8 cellular contexts compared by ENCODE assay signal in genomic region chr2:86068098-86069047, GRCh38. TPM values are rescaled to one million over a fixed set of nuclear protein-coding genes. Genes with fewer than 3 reads are reported as not detected.
DNase-seq lines count a peak whose midpoint lies in the region; ATAC-seq lines count a peak whose summit lies in the region.

No MANE protein-coding gene starts in this region.

- intact Hi-C loops in activated CD4-positive, alpha-beta T cell treated with anti-CD3 and anti-CD28 coated beads for 36 hours (cut with DNase I, micrococcal nuclease) = no loop called here

- peaks cover 75% of the 10 kb centered on the region for H3K36me3 Mint-ChIP-seq in activated CD4-positive, alpha-beta T cell treated with anti-CD3 and anti-CD28 coated beads for 36 hours (ENCODE audit: low read depth)
- H3K36me3 Mint-ChIP-seq in stimulated activated naive CD8-positive, alpha-beta T cell treated with anti-CD3 and anti-CD28 coated beads, Interleukin-15, Interleukin-2, amounts not matched to agents 100 ng/mL and 50 ng/mL, for 24 hours (ENCODE audit: low read depth) = peaks cover 88% of the 10 kb centered on the region

- CTCF ChIA-PET in activated CD4-positive, alpha-beta T cell treated with anti-CD3 and anti-CD28 coated beads for 36 hours (lab: Charles Lee) = interaction anchor here (0.6 to 1.5 kb wide), 5 partner anchors 9 to 340 kb away, joined by 3 to 5 read pairs (median 4); no protein-coding TSS in a partner anchor

- H3K4me1 ChIP-seq in HAP-1 = no peaks in the 10 kb centered on the region

- peak; percentile 63 for DNase-seq in activated CD4-positive, alpha-beta T cell treated with anti-CD3 and anti-CD28 coated beads for 36 hours
- DNase-seq in activated CD4-positive, alpha-beta T cell treated with anti-CD3 and anti-CD28 coated beads for 1 hour = no peak
- DNase-seq in SHP77 (lab: John Stamatoyannopoulos, UW) (peak; percentile 78 to 89), HAP-1 (ENCODE audit: low spot score in 2 of 2) (no peak), SKM-1 treated with dmso at 0.1 percent for 144 hours (lab: John Stamatoyannopoulos, UW; ENCODE audit: unreplicated experiment) (no peak), cerebellar nuclear complex (lab: John Stamatoyannopoulos, UW) (no peak)
- DNase-seq in central memory CD4-positive, alpha-beta T cell = peak; percentile 29

- peaks cover 87% of the 10 kb centered on the region for H3K36me3 ChIP-seq in HAP-1 (replicated peaks)

- no peak overlapping the region for H3K4me3 Mint-ChIP-seq in activated CD4-positive, alpha-beta T cell treated with anti-CD3 and anti-CD28 coated beads for 36 hours
- H3K4me3 Mint-ChIP-seq in stimulated activated naive CD8-positive, alpha-beta T cell treated with anti-CD3 and anti-CD28 coated beads, Interleukin-15, Interleukin-2, amounts not matched to agents 100 ng/mL and 50 ng/mL, for 24 hours = no peak overlapping the region

- H3K27ac Mint-ChIP-seq in activated CD4-positive, alpha-beta T cell treated with anti-CD3 and anti-CD28 coated beads for 36 hours = peak overlapping the region; percentile 47
- peak overlapping the region; percentile 50 for H3K27ac Mint-ChIP-seq in stimulated activated naive CD8-positive, alpha-beta T cell treated with anti-CD3 and anti-CD28 coated beads, Interleukin-15, Interleukin-2, amounts not matched to agents 100 ng/mL and 50 ng/mL, for 24 hours

- no peaks in the 10 kb centered on the region for H3K27me3 Mint-ChIP-seq in activated CD4-positive, alpha-beta T cell treated with anti-CD3 and anti-CD28 coated beads for 36 hours
- H3K27me3 Mint-ChIP-seq in stimulated activated naive CD8-positive, alpha-beta T cell treated with anti-CD3 and anti-CD28 coated beads, Interleukin-15, Interleukin-2, amounts not matched to agents 100 ng/mL and 50 ng/mL, for 24 hours = no peaks in the 10 kb centered on the region

- POLR2A ChIA-PET in activated CD4-positive, alpha-beta T cell treated with anti-CD3 and anti-CD28 coated beads for 36 hours (lab: Charles Lee) = no interaction called here

- H3K9me3 ChIP-seq in HAP-1 = no peaks in the 10 kb centered on the region; the same call in 1 of the 2 replicates

- peaks cover 24% of the 10 kb centered on the region for H3K4me1 Mint-ChIP-seq in activated CD4-positive, alpha-beta T cell treated with anti-CD3 and anti-CD28 coated beads for 36 hours
- H3K4me1 Mint-ChIP-seq in stimulated activated naive CD8-positive, alpha-beta T cell treated with anti-CD3 and anti-CD28 coated beads, Interleukin-15, Interleukin-2, amounts not matched to agents 100 ng/mL and 50 ng/mL, for 24 hours (ENCODE audit: low read depth) = peaks cover 28% of the 10 kb centered on the region

- no peaks in the 10 kb centered on the region for H3K27me3 ChIP-seq in HAP-1 (ENCODE audit: low read depth)

- peak; percentile 98 for ATAC-seq in activated CD4-positive, alpha-beta T cell treated with anti-CD3 and anti-CD28 coated beads for 36 hours

- H3K9me3 Mint-ChIP-seq in activated CD4-positive, alpha-beta T cell treated with anti-CD3 and anti-CD28 coated beads for 36 hours (ENCODE audit: low read depth) = no peaks in the 10 kb centered on the region
- H3K9me3 Mint-ChIP-seq in stimulated activated naive CD8-positive, alpha-beta T cell treated with anti-CD3 and anti-CD28 coated beads, Interleukin-15, Interleukin-2, amounts not matched to agents 100 ng/mL and 50 ng/mL, for 24 hours = peaks cover 4% of the 10 kb centered on the region

- no peak overlapping the region for H3K4me3 ChIP-seq in HAP-1

- in situ Hi-C loops in HAP-1 (cut with MboI; ENCODE audit: low sequenced_read_pairs) = no loop called here

RNA-seq across cellular contexts. Expression of gene POLR1A, which starts 37.3 kb away (rescaled TPM):
- total RNA-seq in activated CD4-positive, alpha-beta T cell treated with anti-CD3 and anti-CD28 coated beads for 36 hours = 10 to 100 TPM; 38.1 to 45.5 TPM

RNA-seq across cellular contexts. Expression of gene PTCD3, which starts 37.7 kb away (rescaled TPM):
- 100 to 1,000 TPM; 200 to 245 TPM for total RNA-seq in activated CD4-positive, alpha-beta T cell treated with anti-CD3 and anti-CD28 coated beads for 36 hours

Comparison
In these comparisons a context has a peak if more than half of its experiments do, and no peak if none do; other contexts are left out.
1. DNase-seq: peak in activated CD4-positive, alpha-beta T cell treated with anti-CD3 and anti-CD28 coated beads for 36 hours (single experiment), SHP77 (2 of 2) and central memory CD4-positive, alpha-beta T cell (single experiment); none in activated CD4-positive, alpha-beta T cell treated with anti-CD3 and anti-CD28 coated beads for 1 hour (single experiment), HAP-1 (0 of 2), SKM-1 treated with dmso at 0.1 percent for 144 hours (single experiment) and cerebellar nuclear complex (0 of 2).